8 cellular contexts compared by ENCODE assay signal in genomic region chr12:127966331-127966730, GRCh38.
"Had no signal": no experiment of that assay in that cellular context is flagged by ENCODE, and none has a peak within 500 bp of the region (broad histone marks: within the 10 kb centered on the region; RNA-seq: fewer than 3 reads in every experiment).

No MANE protein-coding gene starts in this region.

- ATAC-seq: GM12878 had no signal

- H3K4me3 ChIP-seq: GM12878 had no signal

- FAIRE-seq: G401.6, GM12878, GM12891, GM12892, GM18507, GM19239 had no signal

- DNase-seq: GDM1, GF-D8 had no signal
